ENCODE assay signal across 1 cellular context in genomic region chr14:60637490-60638452, GRCh38.
TF ChIP-seq lines count a peak whose summit lies in the region.

No MANE protein-coding gene starts in this region.

TF ChIP-seq in WTC11, 78 proteins besides CTCF, POLR2A, EP300 and RAD21 (continued from another document and continues in another):
- TF ChIP-seq ZNF219 (CRISPR knock-in tag; IDR thresholded peaks at IDR 0.05; ENCODE audit: borderline replicate concordance) (no peak), USF2 (CRISPR knock-in tag; IDR thresholded peaks at IDR 0.05) (no peak), ZBTB21 (CRISPR knock-in tag; IDR thresholded peaks at IDR 0.05; ENCODE audit: borderline replicate concordance) (no peak), ARID4B (CRISPR knock-in tag; IDR thresholded peaks at IDR 0.05; ENCODE audit: borderline replicate concordance) (peak; percentile 81; the same call in 1 of the 2 replicates), ZNF396 (CRISPR knock-in tag; IDR thresholded peaks at IDR 0.05; ENCODE audit: borderline replicate concordance) (no peak), ZBTB43 (CRISPR knock-in tag; IDR thresholded peaks at IDR 0.05) (no peak), KAT7 (CRISPR knock-in tag; IDR thresholded peaks at IDR 0.05; ENCODE audit: borderline replicate concordance) (no peak), FOXP1 (CRISPR knock-in tag; IDR thresholded peaks at IDR 0.05; ENCODE audit: borderline replicate concordance) (peak; percentile 73; the same call in 1 of the 2 replicates), ZNF416 (CRISPR knock-in tag; IDR thresholded peaks at IDR 0.05) (no peak), ETV6 (CRISPR knock-in tag; IDR thresholded peaks at IDR 0.05) (no peak), ZNF423 (CRISPR knock-in tag; IDR thresholded peaks at IDR 0.05) (no peak; the same call in 1 of the 2 replicates), SMAD3 (CRISPR knock-in tag; IDR thresholded peaks at IDR 0.05; ENCODE audit: borderline replicate concordance) (no peak), GTF2I (CRISPR knock-in tag; conservative IDR thresholded peaks at IDR 0.05) (peak; percentile 40; the same call in 1 of the 2 replicates), FOXK1 (CRISPR knock-in tag; IDR thresholded peaks at IDR 0.05) (0 out of 2 replicates have a peak, but pooled peaks have one; percentile 24), OVOL2 (CRISPR knock-in tag; IDR thresholded peaks at IDR 0.05; ENCODE audit: borderline replicate concordance) (no peak), CREM (CRISPR knock-in tag; IDR thresholded peaks at IDR 0.05) (no peak), ZNF512 (CRISPR knock-in tag; IDR thresholded peaks at IDR 0.05; ENCODE audit: borderline replicate concordance) (no peak), ZMAT4 (CRISPR knock-in tag; IDR thresholded peaks at IDR 0.05) (no peak), FOXP4 (CRISPR knock-in tag; IDR thresholded peaks at IDR 0.05) (no peak), PRRX2 (CRISPR knock-in tag; IDR thresholded peaks at IDR 0.05) (no peak), AFF4 (CRISPR knock-in tag; IDR thresholded peaks at IDR 0.05; ENCODE audit: borderline replicate concordance) (no peak), NR3C1 (CRISPR knock-in tag; conservative IDR thresholded peaks at IDR 0.05; ENCODE audit: low read depth) (no peak), E2F5 (CRISPR knock-in tag; IDR thresholded peaks at IDR 0.05) (no peak), RELA (CRISPR knock-in tag; IDR thresholded peaks at IDR 0.05; ENCODE audit: borderline replicate concordance) (no peak), HMGXB4 (CRISPR knock-in tag; IDR thresholded peaks at IDR 0.05) (peak; percentile 70; the same call in 1 of the 2 replicates), SP1 (CRISPR knock-in tag; conservative IDR thresholded peaks at IDR 0.05) (no peak), IRF1 (CRISPR knock-in tag; IDR thresholded peaks at IDR 0.05) (no peak), NFE2L1 (CRISPR knock-in tag; IDR thresholded peaks at IDR 0.05) (no peak), SOX15 (CRISPR knock-in tag; IDR thresholded peaks at IDR 0.05) (no peak), HMGA2 (CRISPR knock-in tag; IDR thresholded peaks at IDR 0.05) (no peak), ATF2 (CRISPR knock-in tag; IDR thresholded peaks at IDR 0.05; ENCODE audit: borderline replicate concordance, low read depth) (no peak), JUN (CRISPR knock-in tag; IDR thresholded peaks at IDR 0.05) (no peak), AR (CRISPR knock-in tag; IDR thresholded peaks at IDR 0.05) (no peak)
